ENCODE assay signal across 8 cellular contexts in the genomic region with DNA sequence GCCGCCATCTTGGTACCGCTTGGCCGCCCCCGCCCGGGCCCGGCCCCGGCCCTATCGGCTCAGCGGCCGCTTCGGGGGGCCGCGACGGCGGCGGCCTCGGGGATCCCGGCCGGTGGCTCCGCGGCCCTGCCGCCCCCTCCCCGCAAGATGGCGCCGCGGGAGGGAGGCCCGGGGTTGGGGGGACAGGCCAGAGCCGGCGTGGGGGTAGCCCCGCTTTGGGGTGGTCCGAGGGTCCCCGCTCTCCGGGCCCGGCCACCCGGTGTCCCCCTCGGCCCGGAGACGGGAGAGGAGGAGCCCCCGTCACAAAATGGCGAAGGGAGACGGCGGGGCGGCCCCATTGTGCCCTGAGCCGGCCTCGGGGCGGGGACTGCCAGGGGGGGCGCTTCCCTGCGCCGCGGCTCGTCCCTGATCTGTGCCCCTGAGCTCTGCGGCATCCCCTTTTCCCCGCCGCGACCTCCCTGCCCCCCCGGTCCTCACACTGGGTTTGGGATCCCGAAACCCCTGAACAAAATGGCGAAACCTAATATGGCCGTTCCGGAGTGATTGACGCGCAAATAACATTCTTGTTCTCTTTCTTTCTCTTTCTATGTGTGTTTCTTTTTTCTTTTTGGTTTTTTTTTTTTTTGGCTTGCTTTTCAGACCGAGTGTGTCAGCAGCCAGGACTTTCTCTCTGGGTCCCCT. TPM values are rescaled to one million over a fixed set of nuclear protein-coding genes. Genes with fewer than 3 reads are reported as not detected.
A peak's percentile ranks its signal among the peaks of the same experiment; 100 is the strongest.
DNase-seq lines count a peak whose midpoint lies in the region; ATAC-seq and TF ChIP-seq lines count a peak whose summit lies in the region.

No MANE protein-coding gene starts in this region.

- H3K9ac ChIP-seq in iPS-15b (ENCODE audit: low read depth, low read length): peak overlapping the region; percentile 88

- TF ChIP-seq CTCF in ascending aorta (IDR thresholded peaks at IDR 0.05): no peak

- peaks cover 4 to 13% of the 10 kb centered on the region in 2 donors for H3K36me3 ChIP-seq in ascending aorta
- peaks cover 3% of the 10 kb centered on the region for H3K36me3 ChIP-seq in iPS-15b (ENCODE audit: control insufficient read depth, insufficient read depth, low read length)

- ATAC-seq in HG03103 (IDR thresholded peaks at IDR 0.05; ENCODE audit: low read depth, unreplicated experiment) (peak; percentile 5), GM18870 (IDR thresholded peaks at IDR 0.05; ENCODE audit: unreplicated experiment) (no peak)

- H3K4me3 ChIP-seq in ascending aorta (peak overlapping the region; percentile 78 to 98), iPS-15b (ENCODE audit: low read depth, low read length) (peak overlapping the region; percentile 92), skin epidermis (peak overlapping the region; percentile 87 to 99 (median 96))

- H3K4me1 ChIP-seq in ascending aorta (peaks cover 10 to 37% of the 10 kb centered on the region in 2 donors), iPS-15b (ENCODE audit: control insufficient read depth, insufficient read depth, low read length) (peaks cover 11% of the 10 kb centered on the region)

- H3K9me3 ChIP-seq in ascending aorta (no peaks in the 10 kb centered on the region), iPS-15b (ENCODE audit: control insufficient read depth, insufficient read depth, low read length) (no peaks in the 10 kb centered on the region)

- intact Hi-C loops in ascending aorta (cut with DNase I): loop anchor here (5.0 to 10.0 kb wide), 5 partner anchors 275 to 1852 kb away; a partner anchor contains a TSS

- H3K27me3 ChIP-seq in ascending aorta (no peaks in the 10 kb centered on the region), iPS-15b (ENCODE audit: control insufficient read depth, insufficient read depth, low read length) (no peaks in the 10 kb centered on the region)

- DNase-seq in NK-92 treated with Interleukin-12 subunit alpha and Interleukin-12 subunit beta, amount 100 ng/mL, for 24 hours (lab: John Stamatoyannopoulos, UW): peak; percentile 40
- no peak for DNase-seq in NK-92 (lab: John Stamatoyannopoulos, UW; ENCODE audit: unreplicated experiment)
- DNase-seq in T follicular helper cell (ENCODE audit: low read depth): peak; percentile 48
- no peak for DNase-seq in ascending aorta (ENCODE audit: low spot score in 2 of 2)

- H3K27ac ChIP-seq in ascending aorta (peak overlapping the region; percentile 96 to 98), skin epidermis (peak overlapping the region; percentile 94 to 100 (median 99))

RNA-seq across cellular contexts. Expression of a gene that starts 1.0 kb away (rescaled TPM):
- total RNA-seq in ascending aorta: 22.0 TPM

Comparison
In these comparisons a context has a peak if more than half of its experiments do, and no peak if none do; other contexts are left out.
1. DNase-seq: peak in NK-92 treated with Interleukin-12 subunit alpha and Interleukin-12 subunit beta, amount 100 ng/mL, for 24 hours (single experiment) and T follicular helper cell (single experiment); none in NK-92 (single experiment) and ascending aorta (0 of 2).
2. Peak in every context shown above with its lines, with median percentiles within 50 percentile points of each other: H3K4me3 ChIP-seq.